In the genomic region with DNA sequence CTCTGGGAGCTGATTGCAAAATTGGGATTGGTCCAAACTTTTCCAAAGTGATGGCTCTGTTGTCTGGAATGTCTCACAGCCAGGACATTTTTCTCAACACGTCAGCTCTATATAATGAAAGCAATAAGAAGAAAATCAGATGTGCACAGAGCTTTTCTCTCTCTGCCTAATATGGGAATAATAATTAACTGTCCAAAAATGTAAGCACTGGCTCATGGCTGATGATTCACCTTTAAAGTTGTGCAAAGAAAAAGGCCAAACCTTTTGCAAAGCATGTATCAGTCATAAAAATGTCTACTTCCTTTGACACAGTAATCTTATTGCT, we compare ENCODE assay signal across 1 cellular context.
TF ChIP-seq lines count a peak whose summit lies in the region.

No MANE protein-coding gene starts in this region.

TF ChIP-seq in GM23338, 12 proteins besides CTCF, POLR2A, EP300 and RAD21 (continued from another document):
- TF ChIP-seq, protein P1, sequence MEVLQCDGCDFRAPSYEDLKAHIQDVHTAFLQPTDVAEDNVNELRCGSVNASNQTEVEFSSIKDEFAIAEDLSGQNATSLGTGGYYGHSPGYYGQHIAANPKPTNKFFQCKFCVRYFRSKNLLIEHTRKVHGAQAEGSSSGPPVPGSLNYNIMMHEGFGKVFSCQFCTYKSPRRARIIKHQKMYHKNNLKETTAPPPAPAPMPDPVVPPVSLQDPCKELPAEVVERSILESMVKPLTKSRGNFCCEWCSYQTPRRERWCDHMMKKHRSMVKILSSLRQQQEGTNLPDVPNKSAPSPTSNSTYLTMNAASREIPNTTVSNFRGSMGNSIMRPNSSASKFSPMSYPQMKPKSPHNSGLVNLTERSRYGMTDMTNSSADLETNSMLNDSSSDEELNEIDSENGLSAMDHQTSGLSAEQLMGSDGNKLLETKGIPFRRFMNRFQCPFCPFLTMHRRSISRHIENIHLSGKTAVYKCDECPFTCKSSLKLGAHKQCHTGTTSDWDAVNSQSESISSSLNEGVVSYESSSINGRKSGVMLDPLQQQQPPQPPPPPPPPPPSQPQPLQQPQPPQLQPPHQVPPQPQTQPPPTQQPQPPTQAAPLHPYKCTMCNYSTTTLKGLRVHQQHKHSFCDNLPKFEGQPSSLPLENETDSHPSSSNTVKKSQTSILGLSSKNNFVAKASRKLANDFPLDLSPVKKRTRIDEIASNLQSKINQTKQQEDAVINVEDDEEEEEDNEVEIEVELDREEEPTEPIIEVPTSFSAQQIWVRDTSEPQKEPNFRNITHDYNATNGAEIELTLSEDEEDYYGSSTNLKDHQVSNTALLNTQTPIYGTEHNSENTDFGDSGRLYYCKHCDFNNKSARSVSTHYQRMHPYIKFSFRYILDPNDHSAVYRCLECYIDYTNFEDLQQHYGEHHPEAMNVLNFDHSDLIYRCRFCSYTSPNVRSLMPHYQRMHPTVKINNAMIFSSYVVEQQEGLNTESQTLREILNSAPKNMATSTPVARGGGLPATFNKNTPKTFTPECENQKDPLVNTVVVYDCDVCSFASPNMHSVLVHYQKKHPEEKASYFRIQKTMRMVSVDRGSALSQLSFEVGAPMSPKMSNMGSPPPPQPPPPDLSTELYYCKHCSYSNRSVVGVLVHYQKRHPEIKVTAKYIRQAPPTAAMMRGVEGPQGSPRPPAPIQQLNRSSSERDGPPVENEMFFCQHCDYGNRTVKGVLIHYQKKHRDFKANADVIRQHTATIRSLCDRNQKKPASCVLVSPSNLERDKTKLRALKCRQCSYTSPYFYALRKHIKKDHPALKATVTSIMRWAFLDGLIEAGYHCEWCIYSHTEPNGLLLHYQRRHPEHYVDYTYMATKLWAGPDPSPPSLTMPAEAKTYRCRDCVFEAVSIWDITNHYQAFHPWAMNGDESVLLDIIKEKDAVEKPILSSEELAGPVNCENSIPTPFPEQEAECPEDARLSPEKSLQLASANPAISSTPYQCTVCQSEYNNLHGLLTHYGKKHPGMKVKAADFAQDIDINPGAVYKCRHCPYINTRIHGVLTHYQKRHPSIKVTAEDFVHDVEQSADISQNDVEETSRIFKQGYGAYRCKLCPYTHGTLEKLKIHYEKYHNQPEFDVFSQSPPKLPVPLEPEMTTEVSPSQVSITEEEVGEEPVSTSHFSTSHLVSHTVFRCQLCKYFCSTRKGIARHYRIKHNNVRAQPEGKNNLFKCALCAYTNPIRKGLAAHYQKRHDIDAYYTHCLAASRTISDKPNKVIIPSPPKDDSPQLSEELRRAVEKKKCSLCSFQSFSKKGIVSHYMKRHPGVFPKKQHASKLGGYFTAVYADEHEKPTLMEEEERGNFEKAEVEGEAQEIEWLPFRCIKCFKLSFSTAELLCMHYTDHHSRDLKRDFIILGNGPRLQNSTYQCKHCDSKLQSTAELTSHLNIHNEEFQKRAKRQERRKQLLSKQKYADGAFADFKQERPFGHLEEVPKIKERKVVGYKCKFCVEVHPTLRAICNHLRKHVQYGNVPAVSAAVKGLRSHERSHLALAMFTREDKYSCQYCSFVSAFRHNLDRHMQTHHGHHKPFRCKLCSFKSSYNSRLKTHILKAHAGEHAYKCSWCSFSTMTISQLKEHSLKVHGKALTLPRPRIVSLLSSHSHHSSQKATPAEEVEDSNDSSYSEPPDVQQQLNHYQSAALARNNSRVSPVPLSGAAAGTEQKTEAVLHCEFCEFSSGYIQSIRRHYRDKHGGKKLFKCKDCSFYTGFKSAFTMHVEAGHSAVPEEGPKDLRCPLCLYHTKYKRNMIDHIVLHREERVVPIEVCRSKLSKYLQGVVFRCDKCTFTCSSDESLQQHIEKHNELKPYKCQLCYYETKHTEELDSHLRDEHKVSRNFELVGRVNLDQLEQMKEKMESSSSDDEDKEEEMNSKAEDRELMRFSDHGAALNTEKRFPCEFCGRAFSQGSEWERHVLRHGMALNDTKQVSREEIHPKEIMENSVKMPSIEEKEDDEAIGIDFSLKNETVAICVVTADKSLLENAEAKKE (CRISPR knock-in tag; IDR thresholded peaks at IDR 0.05): no peak
TF ChIP-seq in GM23338: peak in this region for 0.
